In the genomic region with DNA sequence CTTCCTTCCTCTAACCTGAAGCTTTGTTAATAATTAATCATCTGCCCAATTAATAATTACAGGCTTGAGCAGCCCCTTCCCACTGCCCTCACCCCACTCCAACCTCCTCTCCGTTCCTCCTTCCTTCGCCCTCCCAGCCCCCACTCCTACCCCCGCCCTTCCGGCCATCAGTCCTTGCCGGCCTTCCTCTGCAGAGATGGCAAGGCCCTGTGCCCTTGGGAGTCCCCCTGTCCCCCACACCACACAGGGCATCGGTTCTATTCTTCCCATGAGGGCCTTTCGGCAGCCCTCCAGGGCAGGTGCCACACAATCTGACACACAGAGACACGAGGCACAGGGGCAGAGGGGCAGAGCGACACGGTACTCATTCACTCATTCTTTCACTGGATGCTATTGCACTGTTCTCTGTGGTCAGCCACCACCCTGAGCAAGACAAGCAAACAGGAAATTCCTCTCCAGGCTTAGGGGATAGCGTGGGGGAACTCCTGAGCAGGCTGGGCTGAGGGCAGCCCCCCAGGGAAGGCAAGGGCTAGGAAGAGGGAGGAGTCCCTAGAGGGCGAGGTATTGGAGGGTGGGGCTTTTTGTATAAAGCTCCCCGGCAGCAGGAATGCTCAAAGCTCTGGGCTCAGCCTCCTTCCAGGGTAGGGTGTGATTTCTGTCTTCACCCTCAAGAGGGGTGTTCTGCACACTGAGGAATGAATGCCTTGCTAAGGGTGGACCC, we compare ENCODE assay signal across 7 cellular contexts. TPM values are rescaled to one million over a fixed set of nuclear protein-coding genes. Genes with fewer than 3 reads are reported as not detected.
DNase-seq lines count a peak whose midpoint lies in the region; ATAC-seq and TF ChIP-seq lines count a peak whose summit lies in the region.

No MANE protein-coding gene starts in this region.

- H3K4me3 Mint-ChIP-seq in T-helper 2 cell treated with Interferon-gamma antibody and Interleukin-4, amounts not matched to agents 5 μg/mL and 100 μg/mL, for 36 hours = peak overlapping the region; percentile 49
- peak overlapping the region; percentile 53 for H3K4me3 Mint-ChIP-seq in stimulated activated memory B cell treated with anti-CD40 and anti-IgM and Interleukin-4, amounts not matched to agents 10 μg/mL and 1 μg/mL and 100 μg/mL, for 72 hours

- peak; percentile 70 for DNase-seq in GM13977 (ENCODE audit: low spot score)
- peak; percentile 14 for DNase-seq in T-helper 2 cell treated with Interferon-gamma antibody and Interleukin-4, amounts not matched to agents 5 μg/mL and 100 μg/mL, for 36 hours (ENCODE audit: low spot score)
- DNase-seq in cardiac muscle cell (ENCODE audit: low read depth in 1 of 2, low spot score in 1 of 2) = peak; percentile 46 to 93
- DNase-seq in DMS153 (lab: John Stamatoyannopoulos, UW) = no peak
- DNase-seq in COR-L47 (lab: John Stamatoyannopoulos, UW) = no peak

- in situ Hi-C loops in GM13977 (cut with MboI; ENCODE audit: low pct_unique_long_range_greater_than_20kb, low sequenced_read_pairs, unreplicated experiment) = no loop called here

- no peak overlapping the region for H3K4me3 ChIP-seq in cardiac muscle cell

- H3K36me3 ChIP-seq in cardiac muscle cell = no peaks in the 10 kb centered on the region

- peak overlapping the region; percentile 79 for H3K27ac Mint-ChIP-seq in T-helper 2 cell treated with Interferon-gamma antibody and Interleukin-4, amounts not matched to agents 5 μg/mL and 100 μg/mL, for 36 hours
- peak overlapping the region; percentile 97 for H3K27ac Mint-ChIP-seq in stimulated activated memory B cell treated with anti-CD40 and anti-IgM and Interleukin-4, amounts not matched to agents 10 μg/mL and 1 μg/mL and 100 μg/mL, for 72 hours

- H3K27ac ChIP-seq in cardiac muscle cell = peak overlapping the region; percentile 69

- H3K36me3 Mint-ChIP-seq in T-helper 2 cell treated with Interferon-gamma antibody and Interleukin-4, amounts not matched to agents 5 μg/mL and 100 μg/mL, for 36 hours (ENCODE audit: low read depth) = no peaks in the 10 kb centered on the region
- no peaks in the 10 kb centered on the region for H3K36me3 Mint-ChIP-seq in stimulated activated memory B cell treated with anti-CD40 and anti-IgM and Interleukin-4, amounts not matched to agents 10 μg/mL and 1 μg/mL and 100 μg/mL, for 72 hours

- TF ChIP-seq CTCF in GM13977 (IDR thresholded peaks at IDR 0.05; ENCODE audit: extremely low read depth, insufficient read depth, missing control alignments) = no peak
- TF ChIP-seq CTCF in cardiac muscle cell (IDR thresholded peaks at IDR 0.05; ENCODE audit: low read depth, low read length) = no peak

- no peaks in the 10 kb centered on the region for H3K27me3 ChIP-seq in cardiac muscle cell

- H3K4me1 ChIP-seq in cardiac muscle cell (ENCODE audit: low read depth) = peaks cover 61% of the 10 kb centered on the region

- peaks cover 17% of the 10 kb centered on the region for H3K4me1 Mint-ChIP-seq in T-helper 2 cell treated with Interferon-gamma antibody and Interleukin-4, amounts not matched to agents 5 μg/mL and 100 μg/mL, for 36 hours (ENCODE audit: low read depth)
- peaks cover 76% of the 10 kb centered on the region for H3K4me1 Mint-ChIP-seq in stimulated activated memory B cell treated with anti-CD40 and anti-IgM and Interleukin-4, amounts not matched to agents 10 μg/mL and 1 μg/mL and 100 μg/mL, for 72 hours

- H3K9me3 ChIP-seq in cardiac muscle cell (ENCODE audit: low read depth) = no peaks in the 10 kb centered on the region

- peak; percentile 54 for ATAC-seq in HG02642 (IDR thresholded peaks at IDR 0.05; ENCODE audit: poor library complexity, unreplicated experiment)
- peak; percentile 82 for ATAC-seq in stimulated activated memory B cell treated with anti-CD40 and anti-IgM and Interleukin-4, amounts not matched to agents 10 μg/mL and 1 μg/mL and 100 μg/mL, for 72 hours

- H3K27me3 Mint-ChIP-seq in T-helper 2 cell treated with Interferon-gamma antibody and Interleukin-4, amounts not matched to agents 5 μg/mL and 100 μg/mL, for 36 hours (ENCODE audit: low read depth) = no peaks in the 10 kb centered on the region
- no peaks in the 10 kb centered on the region for H3K27me3 Mint-ChIP-seq in stimulated activated memory B cell treated with anti-CD40 and anti-IgM and Interleukin-4, amounts not matched to agents 10 μg/mL and 1 μg/mL and 100 μg/mL, for 72 hours

- no peaks in the 10 kb centered on the region for H3K9me3 Mint-ChIP-seq in T-helper 2 cell treated with Interferon-gamma antibody and Interleukin-4, amounts not matched to agents 5 μg/mL and 100 μg/mL, for 36 hours
- H3K9me3 Mint-ChIP-seq in stimulated activated memory B cell treated with anti-CD40 and anti-IgM and Interleukin-4, amounts not matched to agents 10 μg/mL and 1 μg/mL and 100 μg/mL, for 72 hours = no peaks in the 10 kb centered on the region

RNA-seq across cellular contexts. Expression of gene MGAT3, which starts 14.8 kb away (rescaled TPM):
- total RNA-seq in cardiac muscle cell = 31.4 and 38.0 TPM in 2 replicates
- polyA plus RNA-seq in cardiac muscle cell = 9.9 and 12.3 TPM in 2 replicates

RNA-seq across cellular contexts. Expression of gene MIEF1, which starts 30.5 kb away (rescaled TPM):
- total RNA-seq in cardiac muscle cell = 27.2 and 31.2 TPM in 2 replicates
- 29.1 and 33.7 TPM in 2 replicates for polyA plus RNA-seq in cardiac muscle cell

RNA-seq across cellular contexts. Expression of gene ATF4, which starts 48.8 kb away (rescaled TPM):
- total RNA-seq in cardiac muscle cell = 283 and 375 TPM in 2 replicates
- polyA plus RNA-seq in cardiac muscle cell = 194 and 203 TPM in 2 replicates

Comparison
In these comparisons a context has a peak if more than half of its experiments do, and no peak if none do; other contexts are left out.
1. DNase-seq: peak in GM13977 (single experiment), T-helper 2 cell treated with Interferon-gamma antibody and Interleukin-4, amounts not matched to agents 5 μg/mL and 100 μg/mL, for 36 hours (single experiment) and cardiac muscle cell (2 of 2); none in DMS153 (single experiment) and COR-L47 (single experiment).